Comparison of ENCODE assay signal across 9 cellular contexts in the genomic region with DNA sequence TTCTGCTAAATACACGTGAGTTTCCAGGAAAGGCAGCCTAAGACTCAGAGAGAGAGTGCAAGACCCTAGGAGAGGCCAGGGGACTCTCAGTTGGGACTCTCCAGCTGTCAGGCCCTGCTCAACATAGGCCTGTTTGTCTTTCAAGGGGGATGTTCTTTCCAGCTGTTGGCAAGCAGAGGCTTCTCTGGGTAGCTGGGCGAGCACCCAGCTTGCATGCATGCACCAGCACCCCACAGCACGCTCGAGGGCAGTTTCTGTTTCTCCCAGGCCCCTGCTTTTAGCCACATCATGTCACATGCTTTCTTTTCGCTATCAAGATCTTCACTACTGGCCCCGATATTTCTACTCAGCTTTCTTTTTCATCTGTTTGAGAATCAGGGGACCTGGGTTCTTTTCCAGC.
DNase-seq lines count a peak whose midpoint lies in the region; ATAC-seq and TF ChIP-seq lines count a peak whose summit lies in the region.
"Had no signal": no experiment of that assay in that cellular context is flagged by ENCODE, and none has a peak within 500 bp of the region (broad histone marks: within the 10 kb centered on the region; RNA-seq: fewer than 3 reads in every experiment).

No MANE protein-coding gene starts in this region.

- H2BK120ac ChIP-seq in H9 (ENCODE audit: low read depth, low read length, poor library complexity, severe bottlenecking), result no peak overlapping the region

- H4K91ac ChIP-seq in H9 (ENCODE audit: insufficient read length, low read depth, low read length), result no peak overlapping the region

- no peaks in the 10 kb centered on the region for H3K9me3 ChIP-seq in H9 (ENCODE audit: control insufficient read depth, low read depth, low read length)

- no peaks in the 10 kb centered on the region for H3K79me1 ChIP-seq in H9 (ENCODE audit: insufficient read depth, low read depth, low read length, poor library complexity, severe bottlenecking)

- no peak overlapping the region for H3K23ac ChIP-seq in H9 (ENCODE audit: insufficient read length, low read depth, low read length)

- TF ChIP-seq CTCF in H9 (conservative IDR thresholded peaks at IDR 0.05), result no peak

- no peaks in the 10 kb centered on the region for H3K23me2 ChIP-seq in H9 (ENCODE audit: insufficient read length, low read depth, low read length, poor library complexity, severe bottlenecking)

- H3K27me3 Mint-ChIP-seq in H9 (ENCODE audit: low read depth), result peaks cover 3% of the 10 kb centered on the region; the same call in 1 of the 2 replicates
- H3K27me3 Mint-ChIP-seq in stimulated activated memory B cell treated with anti-CD40 and anti-IgM and Interleukin-4, amounts not matched to agents 10 μg/mL and 1 μg/mL and 100 μg/mL, for 72 hours, result no peaks in the 10 kb centered on the region
- H3K27me3 Mint-ChIP-seq: stimulated activated naive CD8-positive, alpha-beta T cell treated with anti-CD3 and anti-CD28 coated beads, Interleukin-15, amount 100 ng/mL, for 72 hours had no signal

- no peak overlapping the region for H2BK20ac ChIP-seq in H9 (ENCODE audit: low read depth, low read length, poor library complexity, severe bottlenecking)

- H3K4me1 ChIP-seq in H9 (ENCODE audit: insufficient read depth, low read length), result no peaks in the 10 kb centered on the region

- H2BK15ac ChIP-seq in H9 (ENCODE audit: low read depth, low read length), result no peak overlapping the region

- H4K5ac ChIP-seq in H9 (ENCODE audit: insufficient read length, low read depth, low read length), result no peak overlapping the region

- H3K27ac Mint-ChIP-seq in H9, result no peak overlapping the region; a peak in 1 of 7 replicates
- no peak overlapping the region for H3K27ac Mint-ChIP-seq in stimulated activated memory B cell treated with anti-CD40 and anti-IgM and Interleukin-4, amounts not matched to agents 10 μg/mL and 1 μg/mL and 100 μg/mL, for 72 hours

- H3K18ac ChIP-seq in H9 (ENCODE audit: insufficient read length, low read depth, low read length), result no peak overlapping the region

- H3K4me3 Mint-ChIP-seq in H9, result no peak overlapping the region
- no peak overlapping the region for H3K4me3 Mint-ChIP-seq in stimulated activated memory B cell treated with anti-CD40 and anti-IgM and Interleukin-4, amounts not matched to agents 10 μg/mL and 1 μg/mL and 100 μg/mL, for 72 hours
- H3K4me3 Mint-ChIP-seq: stimulated activated naive CD8-positive, alpha-beta T cell treated with anti-CD3 and anti-CD28 coated beads, Interleukin-15, amount 100 ng/mL, for 72 hours had no signal

- H3K4me1 Mint-ChIP-seq in H9, result peaks cover 9 to 10% of the 10 kb centered on the region in 2 experiments; a peak in 3 of 4 replicates
- H3K4me1 Mint-ChIP-seq in stimulated activated memory B cell treated with anti-CD40 and anti-IgM and Interleukin-4, amounts not matched to agents 10 μg/mL and 1 μg/mL and 100 μg/mL, for 72 hours, result peaks cover 11% of the 10 kb centered on the region
- H3K4me1 Mint-ChIP-seq: stimulated activated naive CD8-positive, alpha-beta T cell treated with anti-CD3 and anti-CD28 coated beads, Interleukin-15, amount 100 ng/mL, for 72 hours had no signal

- peak; percentile 54 for ATAC-seq in HG03521 (IDR thresholded peaks at IDR 0.05; ENCODE audit: unreplicated experiment)
- ATAC-seq in stimulated activated memory B cell treated with anti-CD40 and anti-IgM and Interleukin-4, amounts not matched to agents 10 μg/mL and 1 μg/mL and 100 μg/mL, for 72 hours, result peak; percentile 24
- ATAC-seq: stimulated activated naive CD8-positive, alpha-beta T cell treated with anti-CD3 and anti-CD28 coated beads, Interleukin-15, amount 100 ng/mL, for 72 hours had no signal

- H3K9ac ChIP-seq in H9 (ENCODE audit: extremely low read depth, insufficient read length, low read length), result no peak overlapping the region

- no peak overlapping the region for H2BK12ac ChIP-seq in H9 (ENCODE audit: insufficient read length, low read depth, low read length)

- H3K36me3 Mint-ChIP-seq in H9 (ENCODE audit: insufficient read depth in 1 of 3, low read depth in 3 of 3), result no peaks in the 10 kb centered on the region
- no peaks in the 10 kb centered on the region for H3K36me3 Mint-ChIP-seq in stimulated activated memory B cell treated with anti-CD40 and anti-IgM and Interleukin-4, amounts not matched to agents 10 μg/mL and 1 μg/mL and 100 μg/mL, for 72 hours

- no peak overlapping the region for H3K4ac ChIP-seq in H9 (ENCODE audit: low read depth, low read length)

- no peak overlapping the region for H2AK5ac ChIP-seq in H9 (ENCODE audit: insufficient read length, low read length)

- no peak overlapping the region for H3K56ac ChIP-seq in H9 (ENCODE audit: insufficient read length, low read depth, low read length)

- no peaks in the 10 kb centered on the region for H3K27me3 ChIP-seq in H9 (ENCODE audit: insufficient read depth, low read length)

- H3K27ac ChIP-seq in H9 (ENCODE audit: insufficient read length, low read depth, low read length), result no peak overlapping the region

- H2AFZ ChIP-seq in H9 (ENCODE audit: low read length), result no peak overlapping the region

- no peaks in the 10 kb centered on the region for H4K20me1 ChIP-seq in H9 (ENCODE audit: control insufficient read depth, insufficient read depth, insufficient read length)

- no peak overlapping the region for H2BK5ac ChIP-seq in H9 (ENCODE audit: insufficient read length, low read length)

- H3K14ac ChIP-seq in H9 (ENCODE audit: insufficient read depth, low read length), result no peak overlapping the region

- DNase-seq in GM19238 (ENCODE audit: insufficient read length, low spot score), result peak; percentile 23
- DNase-seq in H9, result peak; percentile 7
- no peak for DNase-seq in NCI-H446 (lab: John Stamatoyannopoulos, UW)
- no peak for DNase-seq in NCI-H2227 treated with DMSO at 0.1 percent for 48 hours (lab: John Stamatoyannopoulos, UW)
- DNase-seq in NK-92 (lab: John Stamatoyannopoulos, UW; ENCODE audit: unreplicated experiment), result no peak
- DNase-seq: kidney; stimulated activated naive CD8-positive, alpha-beta T cell treated with anti-CD3 and anti-CD28 coated beads, Interleukin-15, amount 100 ng/mL, for 72 hours had no signal

- H4K8ac ChIP-seq in H9 (replicated peaks; ENCODE audit: insufficient read length, low read depth, low read length), result no peak overlapping the region

- WGBS in H9 (ENCODE audit: extremely low coverage, insufficient read length, low lambda C conversion rate), result no CpG with 5 or more reads among the region's 6 CpGs

- no peak overlapping the region for H3T11ph ChIP-seq in H9 (ENCODE audit: low read length)

- H3K9me3 Mint-ChIP-seq in H9, result no peaks in the 10 kb centered on the region
- H3K9me3 Mint-ChIP-seq in stimulated activated memory B cell treated with anti-CD40 and anti-IgM and Interleukin-4, amounts not matched to agents 10 μg/mL and 1 μg/mL and 100 μg/mL, for 72 hours, result no peaks in the 10 kb centered on the region
- H3K9me3 Mint-ChIP-seq: stimulated activated naive CD8-positive, alpha-beta T cell treated with anti-CD3 and anti-CD28 coated beads, Interleukin-15, amount 100 ng/mL, for 72 hours had no signal

- no peak overlapping the region for H3K4me2 ChIP-seq in H9 (ENCODE audit: insufficient read depth, insufficient read length, low read length)

- no peaks in the 10 kb centered on the region for H3K79me2 ChIP-seq in H9 (ENCODE audit: insufficient read depth, low read length)

Comparison
In these comparisons a context has a peak if more than half of its experiments do, and no peak if none do; other contexts are left out.
1. DNase-seq: peak in GM19238 (single experiment) and H9 (single experiment); none in NCI-H446 (0 of 2), NCI-H2227 treated with DMSO at 0.1 percent for 48 hours (single experiment) and NK-92 (single experiment).